ENCODE assay signal across 8 cellular contexts in genomic region chr7:142796501-142797341, GRCh38. TPM values are rescaled to one million over a fixed set of nuclear protein-coding genes. Genes with fewer than 3 reads are reported as not detected.
DNase-seq lines count a peak whose midpoint lies in the region; ATAC-seq and TF ChIP-seq lines count a peak whose summit lies in the region.

No MANE protein-coding gene starts in this region.

- ATAC-seq in CD4-positive, CD25-positive, alpha-beta regulatory T cell (ENCODE audit: low read depth in 2 of 2) = peak in 1 of 2 donors; percentile 6
- peak; percentile 47 for ATAC-seq in GM19467 (IDR thresholded peaks at IDR 0.05; ENCODE audit: unreplicated experiment)

- peak overlapping the region; percentile 73 for H3K18ac ChIP-seq in neuronal stem cell (ENCODE audit: low read length)

- peaks cover 70% of the 10 kb centered on the region for H3K4me1 ChIP-seq in CD4-positive, CD25-positive, alpha-beta regulatory T cell (ENCODE audit: control insufficient read depth, insufficient read depth, low read length, poor library complexity, severe bottlenecking)
- H3K4me1 ChIP-seq in ectodermal cell (ENCODE audit: control insufficient read depth, insufficient read depth, low read length) (peaks cover 15% of the 10 kb centered on the region), neuronal stem cell (ENCODE audit: control insufficient read depth in 2 of 2, insufficient read depth in 1 of 2, low read depth in 1 of 2, low read length in 2 of 2) (peaks cover 0 to 12% of the 10 kb centered on the region in 2 donors), BE2C (no peaks in the 10 kb centered on the region; the same call in 1 of the 2 replicates)

- no peak overlapping the region for H3K4ac ChIP-seq in neuronal stem cell (ENCODE audit: low read length)

- no peaks in the 10 kb centered on the region for H3K27me3 Mint-ChIP-seq in CD4-positive, CD25-positive, alpha-beta regulatory T cell

- peak overlapping the region; percentile 100 for H3K27ac ChIP-seq in CD4-positive, CD25-positive, alpha-beta regulatory T cell (ENCODE audit: insufficient read depth, low read length, poor library complexity, severe bottlenecking)
- H3K27ac ChIP-seq in ectodermal cell (ENCODE audit: insufficient read depth, low read depth, low read length, poor library complexity, severe bottlenecking) = no peak overlapping the region
- H3K27ac ChIP-seq in neuronal stem cell (replicated peaks; ENCODE audit: low read length) = no peak overlapping the region

- no peaks in the 10 kb centered on the region for H3K79me1 ChIP-seq in neuronal stem cell (ENCODE audit: low read depth, low read length)

- no peak overlapping the region for H2BK120ac ChIP-seq in neuronal stem cell (ENCODE audit: low read depth, low read length)

- peaks cover 64% of the 10 kb centered on the region for H3K36me3 Mint-ChIP-seq in CD4-positive, CD25-positive, alpha-beta regulatory T cell

- H3K27me3 ChIP-seq in CD4-positive, CD25-positive, alpha-beta regulatory T cell (ENCODE audit: control insufficient read depth, insufficient read depth, low read length) = no peaks in the 10 kb centered on the region
- H3K27me3 ChIP-seq in ectodermal cell (ENCODE audit: control insufficient read depth, insufficient read depth, low read length, poor library complexity, severe bottlenecking) (peaks cover 61% of the 10 kb centered on the region), neuronal stem cell (ENCODE audit: control insufficient read depth in 3 of 3, insufficient read depth in 3 of 3, low read depth in 1 of 3, low read length in 3 of 3) (peaks cover 12 to 75% (median 40%) of the 10 kb centered on the region in 3 experiments), BE2C (peaks cover 43% of the 10 kb centered on the region)

- peak overlapping the region; percentile 98 to 100 (median 99) for H3K4me3 Mint-ChIP-seq in CD4-positive, CD25-positive, alpha-beta regulatory T cell

- no peaks in the 10 kb centered on the region for H3K9me3 ChIP-seq in CD4-positive, CD25-positive, alpha-beta regulatory T cell (ENCODE audit: control insufficient read depth in 2 of 2, low read length in 2 of 2)
- H3K9me3 ChIP-seq in ectodermal cell (ENCODE audit: control insufficient read depth, low read length) = no peaks in the 10 kb centered on the region
- peaks cover 0 to 2% of the 10 kb centered on the region in 2 donors for H3K9me3 ChIP-seq in neuronal stem cell (replicated peaks in 1 of 2; ENCODE audit: control insufficient read depth in 2 of 2, insufficient read depth in 1 of 2, low read depth in 1 of 2, low read length in 2 of 2)
- no peaks in the 10 kb centered on the region for H3K9me3 ChIP-seq in BE2C

- H3K27ac Mint-ChIP-seq in CD4-positive, CD25-positive, alpha-beta regulatory T cell = peak overlapping the region; percentile 100

- no peak overlapping the region for H3K9ac ChIP-seq in neuronal stem cell (ENCODE audit: low read depth, low read length, poor library complexity)

- peaks cover 38% of the 10 kb centered on the region for H3K36me3 ChIP-seq in CD4-positive, CD25-positive, alpha-beta regulatory T cell (ENCODE audit: control insufficient read depth, insufficient read depth, low read length)
- H3K36me3 ChIP-seq in ectodermal cell (ENCODE audit: control insufficient read depth, insufficient read depth, low read length) = no peaks in the 10 kb centered on the region
- H3K36me3 ChIP-seq in neuronal stem cell (replicated peaks in 1 of 2; ENCODE audit: control insufficient read depth in 2 of 2, insufficient read depth in 2 of 2, low read length in 2 of 2) = no peaks in the 10 kb centered on the region
- H3K36me3 ChIP-seq in BE2C = no peaks in the 10 kb centered on the region

- no peak for TF ChIP-seq CTCF in BE2C (IDR thresholded peaks at IDR 0.05; ENCODE audit: low read depth, low read length)

- H2AK5ac ChIP-seq in neuronal stem cell (ENCODE audit: low read depth, low read length) = no peak overlapping the region

- no peak overlapping the region for H4K91ac ChIP-seq in neuronal stem cell (ENCODE audit: low read depth, low read length, poor library complexity)

- H3K4me1 Mint-ChIP-seq in CD4-positive, CD25-positive, alpha-beta regulatory T cell = peaks cover 30 to 67% (median 45%) of the 10 kb centered on the region in 4 donors

- no peak overlapping the region for H4K8ac ChIP-seq in neuronal stem cell (ENCODE audit: low read depth, low read length)

- H2BK5ac ChIP-seq in neuronal stem cell (ENCODE audit: low read length) = no peak overlapping the region

- no peak overlapping the region for H2BK12ac ChIP-seq in neuronal stem cell (ENCODE audit: low read length)

- peak overlapping the region; percentile 82 for H3K4me2 ChIP-seq in neuronal stem cell (ENCODE audit: insufficient read depth, low read length, poor library complexity, severe bottlenecking)

- H3K23ac ChIP-seq in neuronal stem cell (ENCODE audit: low read depth, low read length, poor library complexity) = peak overlapping the region; percentile 44

- 2% methylated on average over 69 of the region's 69 CpGs for whole genome bisulfite sequencing in ectodermal cell, 2 experiments
- no CpG with 5 or more reads among the region's 69 CpGs for WGBS in neuronal stem cell (ENCODE audit: extremely low coverage in 2 of 2, insufficient read length in 2 of 2, insufficient replicate concordance in 1 of 2), 2 donors

- H3K4me3 ChIP-seq in CD4-positive, CD25-positive, alpha-beta regulatory T cell (ENCODE audit: low read depth, low read length) = peak overlapping the region; percentile 100
- peak overlapping the region; percentile 84 for H3K4me3 ChIP-seq in Jurkat, Clone E6-1 (ENCODE audit: low read length)
- peak overlapping the region; percentile 42 for H3K4me3 ChIP-seq in ectodermal cell (ENCODE audit: insufficient read depth, low read depth, low read length)
- peak overlapping the region in 1 of 2 donors; percentile 79 for H3K4me3 ChIP-seq in neuronal stem cell (ENCODE audit: low read length in 2 of 2)
- no peak overlapping the region for H3K4me3 ChIP-seq in BE2C (ENCODE audit: low read depth, low read length)

- H2BK15ac ChIP-seq in neuronal stem cell (ENCODE audit: low read length) = no peak overlapping the region

- H3K9me3 Mint-ChIP-seq in CD4-positive, CD25-positive, alpha-beta regulatory T cell = peaks cover 0 to 5% (median 0%) of the 10 kb centered on the region in 7 donors

- H3K14ac ChIP-seq in neuronal stem cell (ENCODE audit: low read length) = peak overlapping the region; percentile 71

- peak in 2 of 3 donors; percentile 41 to 43 for DNase-seq in CD4-positive, CD25-positive, alpha-beta regulatory T cell
- DNase-seq in Jurkat, Clone E6-1 (ENCODE audit: low read depth, low spot score) = no peak
- DNase-seq in neuronal stem cell (ENCODE audit: low spot score) = no peak
- no peak for DNase-seq in BE2C
- DNase-seq in NCI-H510A treated with DMSO at 0.1 percent for 48 hours (lab: John Stamatoyannopoulos, UW) = no peak
- DNase-seq in H4 (ENCODE audit: low spot score) = no peak

- peak overlapping the region; percentile 29 for H2AFZ ChIP-seq in neuronal stem cell (ENCODE audit: low read length)

RNA-seq across cellular contexts. Expression of gene PRSS2, which starts 26.0 kb away (rescaled TPM):
- 0.52 TPM for total RNA-seq in CD4-positive, CD25-positive, alpha-beta regulatory T cell
- polyA plus RNA-seq in CD4-positive, CD25-positive, alpha-beta regulatory T cell = 1 to 10 TPM; 1.5 to 3.2 (median 2.7) TPM
- polyA plus RNA-seq in Jurkat, Clone E6-1 (2012; ENCODE audit: insufficient read depth, insufficient read length) = not detected
- not detected for polyA plus RNA-seq in ectodermal cell (2013, experiment 1 of 4)
- not detected for polyA plus RNA-seq in ectodermal cell (2013, experiment 2 of 4)
- polyA plus RNA-seq in ectodermal cell (2013, experiment 3 of 4) = not detected
- polyA plus RNA-seq in ectodermal cell (2013, experiment 4 of 4) = not detected
- polyA plus RNA-seq in neuronal stem cell (2013, experiment 1 of 2) = not detected
- polyA plus RNA-seq in neuronal stem cell (2013, experiment 2 of 2) = not detected
- not detected for polyA plus RNA-seq in BE2C (2012; ENCODE audit: insufficient read depth, insufficient read length, low read depth)
- not detected in 2 replicates for total RNA-seq in H4 (2014; rRNA removed; shearing (Covaris generic))

RNA-seq across cellular contexts. Expression of gene PRSS1, which starts 47.4 kb away (rescaled TPM):
- not detected for total RNA-seq in CD4-positive, CD25-positive, alpha-beta regulatory T cell
- polyA plus RNA-seq in CD4-positive, CD25-positive, alpha-beta regulatory T cell = under 1 TPM in 1 of 4 donors, not detected in 3; 0.49 TPM
- not detected for polyA plus RNA-seq in Jurkat, Clone E6-1 (2012; ENCODE audit: insufficient read depth, insufficient read length)
- polyA plus RNA-seq in ectodermal cell (2013, experiment 1 of 4) = not detected
- polyA plus RNA-seq in ectodermal cell (2013, experiment 2 of 4) = not detected
- not detected for polyA plus RNA-seq in ectodermal cell (2013, experiment 3 of 4)
- not detected for polyA plus RNA-seq in ectodermal cell (2013, experiment 4 of 4)
- polyA plus RNA-seq in neuronal stem cell (2013, experiment 1 of 2) = not detected
- polyA plus RNA-seq in neuronal stem cell (2013, experiment 2 of 2) = not detected
- 2.2 TPM for polyA plus RNA-seq in BE2C (2012; ENCODE audit: insufficient read depth, insufficient read length, low read depth)
- total RNA-seq in H4 (2014; rRNA removed; shearing (Covaris generic)) = not detected in 2 replicates

RNA-seq across cellular contexts. Expression of gene EPHB6, which starts 58.2 kb away (rescaled TPM):
- 58.0 TPM for total RNA-seq in CD4-positive, CD25-positive, alpha-beta regulatory T cell
- 10 to 100 TPM; 22.4 to 30.4 (median 28.6) TPM for polyA plus RNA-seq in CD4-positive, CD25-positive, alpha-beta regulatory T cell
- 34.2 TPM for polyA plus RNA-seq in Jurkat, Clone E6-1 (2012; ENCODE audit: insufficient read depth, insufficient read length)
- polyA plus RNA-seq in ectodermal cell (2013, experiment 1 of 4) = 12.2 TPM
- 13.0 TPM for polyA plus RNA-seq in ectodermal cell (2013, experiment 2 of 4)
- polyA plus RNA-seq in ectodermal cell (2013, experiment 3 of 4) = 12.1 TPM
- 14.1 TPM for polyA plus RNA-seq in ectodermal cell (2013, experiment 4 of 4)
- polyA plus RNA-seq in neuronal stem cell (2013, experiment 1 of 2) = 9.7 TPM
- 8.5 TPM for polyA plus RNA-seq in neuronal stem cell (2013, experiment 2 of 2)
- not detected for polyA plus RNA-seq in BE2C (2012; ENCODE audit: insufficient read depth, insufficient read length, low read depth)
- 0.35 and 1.7 TPM in 2 replicates for total RNA-seq in H4 (2014; rRNA removed; shearing (Covaris generic))

Comparison
In these comparisons a context has a peak if more than half of its experiments do, and no peak if none do; other contexts are left out.
1. DNase-seq: peak in CD4-positive, CD25-positive, alpha-beta regulatory T cell (2 of 3); none in Jurkat, Clone E6-1 (single experiment), neuronal stem cell (single experiment), BE2C (single experiment), NCI-H510A treated with DMSO at 0.1 percent for 48 hours (single experiment) and H4 (single experiment).
2. RNA of gene EPHB6, which starts 58.2 kb away (total RNA-seq): 58.0 TPM in CD4-positive, CD25-positive, alpha-beta regulatory T cell (single experiment); 0.35 to 1.7 TPM in H4; every median in the first group is over 10 times any median in the second.